21 cellular contexts compared by ENCODE assay signal in genomic region chr1:61224609-61225008, GRCh38.
DNase-seq lines count a peak whose midpoint lies in the region; ATAC-seq and TF ChIP-seq lines count a peak whose summit lies in the region.
"Had no signal": no experiment of that assay in that cellular context is flagged by ENCODE, and none has a peak within 500 bp of the region (broad histone marks: within the 10 kb centered on the region; RNA-seq: fewer than 3 reads in every experiment).

No MANE protein-coding gene starts in this region.

- H3K27me3 ChIP-seq in muscle layer of duodenum (ENCODE audit: low read depth, low read length) = no peaks in the 10 kb centered on the region
- H3K27me3 ChIP-seq: pancreas had no signal

- no peaks in the 10 kb centered on the region for H3K36me3 Mint-ChIP-seq in chondrocyte (ENCODE audit: low read depth)
- H3K36me3 Mint-ChIP-seq: naive thymus-derived CD8-positive, alpha-beta T cell had no signal

- H3K36me3 ChIP-seq in muscle layer of duodenum (ENCODE audit: control insufficient read depth in 1 of 2, insufficient read depth in 2 of 2, low read length in 2 of 2) = no peaks in the 10 kb centered on the region
- H3K36me3 ChIP-seq: pancreas had no signal

- H3K9me3 Mint-ChIP-seq in chondrocyte (ENCODE audit: low read depth) = no peaks in the 10 kb centered on the region
- H3K9me3 Mint-ChIP-seq: naive thymus-derived CD8-positive, alpha-beta T cell; stimulated activated naive CD8-positive, alpha-beta T cell treated with anti-CD3 and anti-CD28 coated beads, Interleukin-15, Interleukin-2, amounts not matched to agents 100 ng/mL and 50 ng/mL, for 24 hours had no signal

- peak overlapping the region; percentile 39 for H3K27ac Mint-ChIP-seq in chondrocyte (ENCODE audit: unreplicated experiment)
- H3K27ac Mint-ChIP-seq: stimulated activated naive CD8-positive, alpha-beta T cell treated with anti-CD3 and anti-CD28 coated beads, Interleukin-15, Interleukin-2, amounts not matched to agents 100 ng/mL and 50 ng/mL, for 24 hours had no signal

- no peak for ATAC-seq in stimulated activated naive CD8-positive, alpha-beta T cell treated with anti-CD3 and anti-CD28 coated beads, Interleukin-15, Interleukin-2, amounts not matched to agents 100 U/mL and 50 U/mL, for 24 hours
- ATAC-seq in left lobe of liver = no peak
- ATAC-seq: esophagus mucosa; naive thymus-derived CD8-positive, alpha-beta T cell had no signal

- no peaks in the 10 kb centered on the region for H3K9me3 ChIP-seq in muscle layer of duodenum (ENCODE audit: control insufficient read depth in 1 of 2, low read length in 2 of 2)
- H3K9me3 ChIP-seq: pancreas had no signal

- peaks cover 23% of the 10 kb centered on the region for H3K4me1 Mint-ChIP-seq in chondrocyte (ENCODE audit: low read depth)
- H3K4me1 Mint-ChIP-seq: naive thymus-derived CD8-positive, alpha-beta T cell had no signal

- no peak overlapping the region for H3K4me3 Mint-ChIP-seq in chondrocyte (ENCODE audit: unreplicated experiment)
- H3K4me3 Mint-ChIP-seq: naive thymus-derived CD8-positive, alpha-beta T cell; stimulated activated naive CD8-positive, alpha-beta T cell treated with anti-CD3 and anti-CD28 coated beads, Interleukin-15, Interleukin-2, amounts not matched to agents 100 ng/mL and 50 ng/mL, for 24 hours had no signal

- no peaks in the 10 kb centered on the region for H3K27me3 Mint-ChIP-seq in chondrocyte (ENCODE audit: low read depth)
- H3K27me3 Mint-ChIP-seq: stimulated activated naive CD8-positive, alpha-beta T cell treated with anti-CD3 and anti-CD28 coated beads, Interleukin-15, Interleukin-2, amounts not matched to agents 100 ng/mL and 50 ng/mL, for 24 hours had no signal

- H3K4me1 ChIP-seq in muscle layer of duodenum (ENCODE audit: control insufficient read depth in 1 of 2, insufficient read depth in 2 of 2, low read length in 2 of 2) = peaks cover 12 to 21% of the 10 kb centered on the region in 2 donors

- H3K4me3 ChIP-seq in muscle layer of duodenum (ENCODE audit: low read depth in 1 of 2, low read length in 2 of 2) = no peak overlapping the region
- H3K4me3 ChIP-seq: lung, pancreas had no signal

- H3K27ac ChIP-seq in muscle layer of duodenum (ENCODE audit: low read length) = peak overlapping the region; percentile 8
- H3K27ac ChIP-seq: 22Rv1, pancreas had no signal

- DNase-seq in DMS53 (lab: John Stamatoyannopoulos, UW) (peak; percentile 42), DMS53 treated with DMSO at 0.1 percent for 48 hours (lab: John Stamatoyannopoulos, UW; ENCODE audit: unreplicated experiment) (no peak), NCI-H2196 (lab: John Stamatoyannopoulos, UW; ENCODE audit: unreplicated experiment) (peak; percentile 50), chondrocyte (ENCODE audit: low spot score) (no peak), left lobe of liver (ENCODE audit: low spot score) (no peak), NCI-H128 (lab: John Stamatoyannopoulos, UW; ENCODE audit: unreplicated experiment) (no peak)
- DNase-seq in stimulated activated naive CD8-positive, alpha-beta T cell treated with anti-CD3 and anti-CD28 coated beads, Interleukin-15, Interleukin-2, amounts not matched to agents 100 U/mL and 50 U/mL, for 24 hours = no peak
- DNase-seq: activated CD8-positive, alpha-beta memory T cell treated with anti-CD3 and anti-CD28 coated beads, Interleukin-2, amount 50 U/mL, for 48 hours; activated gamma-delta T cell treated with Interleukin-2 at 50 U/mL for 16 hours; central memory CD4-positive, alpha-beta T cell; COR-L47; naive thymus-derived CD8-positive, alpha-beta T cell; NCI-H1417 treated with DMSO at 0.1 percent for 48 hours; pancreas; SHP77; stimulated activated CD4-positive, alpha-beta T cell treated with anti-CD3 and anti-CD28 coated beads, Interleukin-2, amount 100 ng/mL, for 24 hours had no signal

- no peak for TF ChIP-seq CTCF in chondrocyte (IDR thresholded peaks at IDR 0.05)

Comparison
In these comparisons a context has a peak if more than half of its experiments do, and no peak if none do; other contexts are left out.
1. DNase-seq: peak in DMS53 (single experiment) and NCI-H2196 (single experiment); none in DMS53 treated with DMSO at 0.1 percent for 48 hours (single experiment), chondrocyte (single experiment), stimulated activated naive CD8-positive, alpha-beta T cell treated with anti-CD3 and anti-CD28 coated beads, Interleukin-15, Interleukin-2, amounts not matched to agents 100 U/mL and 50 U/mL, for 24 hours (single experiment), left lobe of liver (single experiment) and NCI-H128 (single experiment).